In the genomic region with DNA sequence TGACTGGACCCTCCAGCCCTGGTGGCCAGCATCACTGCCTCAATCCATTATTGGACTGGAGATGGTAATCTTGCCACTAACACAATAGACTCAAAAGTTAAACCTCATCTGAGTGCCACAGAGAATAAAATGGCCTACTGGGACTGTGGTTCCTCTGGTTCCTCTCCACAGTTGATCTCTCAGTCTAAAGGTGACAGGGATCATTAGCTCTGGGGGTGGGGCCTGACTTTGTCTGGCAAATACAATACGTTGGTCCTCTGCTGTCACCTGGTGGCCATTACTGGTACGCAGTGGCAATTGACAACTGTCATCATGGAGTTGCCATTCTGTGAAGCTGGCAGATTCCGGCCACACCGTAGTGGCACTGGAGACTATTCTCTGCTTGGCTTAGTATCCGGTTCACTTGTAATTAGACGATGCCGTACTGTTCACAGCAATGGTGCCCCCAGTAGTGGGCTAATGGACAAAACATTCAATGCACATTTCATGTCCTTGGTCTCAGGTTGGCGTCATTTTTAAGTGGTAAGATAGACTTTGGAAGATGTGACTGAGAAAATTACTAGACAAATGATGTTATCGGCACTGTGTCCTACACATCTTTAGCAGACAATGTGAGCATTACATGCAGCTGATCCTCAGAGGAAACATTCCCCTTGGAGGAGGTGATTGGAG, we compare ENCODE assay signal across 8 cellular contexts. TPM values are rescaled to one million over a fixed set of nuclear protein-coding genes. Genes with fewer than 3 reads are reported as not detected.
DNase-seq lines count a peak whose midpoint lies in the region; ATAC-seq and TF ChIP-seq lines count a peak whose summit lies in the region.

No MANE protein-coding gene starts in this region.

- no peaks in the 10 kb centered on the region for H3K27me3 ChIP-seq in kidney epithelial cell (ENCODE audit: control insufficient read depth, insufficient read depth, low read length)

- peaks cover 12% of the 10 kb centered on the region for H3K4me1 Mint-ChIP-seq in WTC11

- peak; percentile 4 for DNase-seq in AG09309 (ENCODE audit: low read depth)
- peak; percentile 1 for DNase-seq in NCI-H2171 (lab: John Stamatoyannopoulos, UW)
- DNase-seq in WTC11 (ENCODE audit: low spot score): peak; percentile 92
- DNase-seq in cardiac fibroblast (ENCODE audit: low read depth in 2 of 2): peak; percentile 64 to 71
- DNase-seq in kidney epithelial cell (ENCODE audit: low read depth): no peak
- peak; percentile 80 for DNase-seq in stimulated activated CD4-positive, alpha-beta T cell treated with anti-CD3 and anti-CD28 coated beads, Interleukin-4, amount 100 ng/mL, for 1 hour

- CTCF ChIA-PET in WTC11 (lab: Charles Lee): interaction anchor here (0.6 to 2.2 kb wide), 39 partner anchors 8 to 487 kb away, joined by 3 to 180 read pairs (median 5); partner anchors contain the start of genes CC2D2A and FGFBP1

- H3K36me3 Mint-ChIP-seq in WTC11: peaks cover 15% of the 10 kb centered on the region

- no peak overlapping the region for H3K4me3 ChIP-seq in AG09309 (ENCODE audit: control insufficient read depth, low read depth, low read length)
- no peak overlapping the region for H3K4me3 ChIP-seq in cardiac fibroblast (replicated peaks in 1 of 2; ENCODE audit: low read depth in 2 of 2, low read length in 2 of 2)
- no peak overlapping the region for H3K4me3 ChIP-seq in kidney epithelial cell (ENCODE audit: low read depth, low read length)

- TF ChIP-seq CTCF in AG09309 (IDR thresholded peaks at IDR 0.05; ENCODE audit: control insufficient read depth, insufficient read depth, low read depth, low read length, missing control alignments) (peak; percentile 98), WTC11 (IDR thresholded peaks at IDR 0.05) (peak; percentile 84), cardiac fibroblast (IDR thresholded peaks at IDR 0.05; ENCODE audit: low read depth, low read length) (peak; percentile 97), kidney epithelial cell (IDR thresholded peaks at IDR 0.05; ENCODE audit: insufficient read depth, low read length, poor library complexity, severe bottlenecking) (peak; percentile 96)

- ATAC-seq in GM18873 (IDR thresholded peaks at IDR 0.05; ENCODE audit: low FRiP score, unreplicated experiment) (peak; percentile 93), HG03097 (IDR thresholded peaks at IDR 0.05; ENCODE audit: low FRiP score, unreplicated experiment) (peak; percentile 91), WTC11 (peak; percentile 95)

- H3K4me3 Mint-ChIP-seq in WTC11: no peak overlapping the region

- H3K27me3 Mint-ChIP-seq in WTC11 (ENCODE audit: low read depth): 0 out of 2 replicates have a peak, but pooled peaks cover 4% of the 10 kb centered on the region

- H3K27ac Mint-ChIP-seq in WTC11: no peak overlapping the region

- peaks cover 35% of the 10 kb centered on the region for H3K9me3 Mint-ChIP-seq in WTC11

- H3K36me3 ChIP-seq in kidney epithelial cell (ENCODE audit: control insufficient read depth, insufficient read depth, low read length): no peaks in the 10 kb centered on the region

- POLR2A ChIA-PET in WTC11 (lab: Charles Lee): interaction anchor here (1.1 kb wide), 1 partner anchor 74 kb away, joined by 5 read pairs; no protein-coding TSS in a partner anchor

TF ChIP-seq in WTC11, 78 proteins besides CTCF, POLR2A, EP300 and RAD21:
- TF ChIP-seq TP53 (CRISPR knock-in tag; IDR thresholded peaks at IDR 0.05) (no peak), ESRRA (CRISPR knock-in tag; IDR thresholded peaks at IDR 0.05; ENCODE audit: borderline replicate concordance) (no peak)

RNA-seq across cellular contexts. Expression of gene FGFBP2, which starts 6.7 kb away (rescaled TPM):
- total RNA-seq in WTC11 (2021): 0.24 TPM in 1 of 3 replicates, not detected in the others
- not detected in 2 replicates for total RNA-seq in kidney epithelial cell

RNA-seq across cellular contexts. Expression of gene FGFBP1, which starts 17.8 kb away (rescaled TPM):
- 0.18 TPM in 1 of 3 replicates, not detected in the others for total RNA-seq in WTC11 (2021)
- total RNA-seq in kidney epithelial cell: 4.8 and 5.2 TPM in 2 replicates
